17 cellular contexts compared by ENCODE assay signal in the genomic region with DNA sequence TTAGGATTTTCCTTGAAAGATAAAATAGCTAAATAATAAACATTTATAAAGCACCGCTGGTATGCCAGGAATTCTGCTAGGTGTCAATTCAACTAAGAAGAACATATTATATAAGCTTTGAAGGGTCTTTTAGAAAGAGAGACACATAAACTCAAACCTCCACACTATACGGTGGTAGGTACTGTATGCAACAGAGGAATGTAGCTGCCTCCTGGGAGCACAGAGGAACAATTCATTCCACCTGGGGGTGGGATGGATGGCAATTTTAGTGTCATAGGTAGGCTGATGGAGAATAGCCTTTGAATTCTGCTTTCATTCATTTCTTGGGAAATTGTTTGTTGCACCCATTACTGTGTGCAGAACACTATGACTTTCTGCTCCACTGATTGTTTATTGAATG.
A peak's percentile ranks its signal among the peaks of the same experiment; 100 is the strongest.
DNase-seq lines count a peak whose midpoint lies in the region; ATAC-seq and TF ChIP-seq lines count a peak whose summit lies in the region.
"Had no signal": no experiment of that assay in that cellular context is flagged by ENCODE, and none has a peak within 500 bp of the region (broad histone marks: within the 10 kb centered on the region; RNA-seq: fewer than 3 reads in every experiment).

No MANE protein-coding gene starts in this region.

- no peak overlapping the region for H2BK120ac ChIP-seq in mesendoderm (ENCODE audit: low read depth, low read length)

- H3K9me2 ChIP-seq in GM23338 (ENCODE audit: insufficient read depth), result no peaks in the 10 kb centered on the region; the same call in 1 of the 2 replicates

- H3K4me2 ChIP-seq in GM23338, result no peak overlapping the region
- no peak overlapping the region for H3K4me2 ChIP-seq in mesendoderm (ENCODE audit: low read length)
- H3K4me2 ChIP-seq: BLaER1 had no signal

- 78% methylated on average over 1 of the region's 2 CpGs; no CpG with 5 or more reads in 1 of the 2 experiments for WGBS in endodermal cell (ENCODE audit: insufficient coverage in 1 of 2, insufficient read length in 1 of 2), 2 experiments
- WGBS in mesendoderm (ENCODE audit: extremely low coverage, insufficient coverage, low lambda C conversion rate), result no CpG with 5 or more reads among the region's 2 CpGs

- H2AFZ ChIP-seq in GM23338, result peak overlapping the region; percentile 76; the same call in 1 of the 2 replicates

- H3K36me3 Mint-ChIP-seq in GM23338 (ENCODE audit: low read depth) (no peaks in the 10 kb centered on the region), endodermal cell (ENCODE audit: low read depth) (no peaks in the 10 kb centered on the region)
- no peaks in the 10 kb centered on the region for H3K36me3 Mint-ChIP-seq in activated T-cell treated with anti-CD3 and anti-CD28 coated beads, Interleukin-2, amount 50 U/mL, for 24 hours (ENCODE audit: low read depth)
- H3K36me3 Mint-ChIP-seq: CD4-positive, CD25-positive, alpha-beta regulatory T cell; CD8-positive, alpha-beta T cell had no signal

- peaks cover 4% of the 10 kb centered on the region for H3K4me1 ChIP-seq in GM23338 (ENCODE audit: insufficient read depth)
- H3K4me1 ChIP-seq in endodermal cell (ENCODE audit: control insufficient read depth, insufficient read depth, low read length), result peaks cover 12% of the 10 kb centered on the region
- peaks cover 11% of the 10 kb centered on the region for H3K4me1 ChIP-seq in mesendoderm (ENCODE audit: control insufficient read depth, low read depth, low read length)
- H3K4me1 ChIP-seq in HAP-1, result no peaks in the 10 kb centered on the region
- H3K4me1 ChIP-seq: BLaER1 had no signal

- H3K18ac ChIP-seq in mesendoderm (ENCODE audit: low read length), result no peak overlapping the region

- no peak overlapping the region for H3K23ac ChIP-seq in mesendoderm (ENCODE audit: low read length)

- H3K79me1 ChIP-seq in mesendoderm (ENCODE audit: low read length), result no peaks in the 10 kb centered on the region

- no peaks in the 10 kb centered on the region for H3K27me3 ChIP-seq in GM23338 (ENCODE audit: insufficient read depth)
- H3K27me3 ChIP-seq in endodermal cell (ENCODE audit: control insufficient read depth, insufficient read depth, low read length, poor library complexity, severe bottlenecking), result no peaks in the 10 kb centered on the region
- no peaks in the 10 kb centered on the region for H3K27me3 ChIP-seq in mesendoderm (ENCODE audit: insufficient read depth, low read length, poor library complexity)
- peaks cover 6% of the 10 kb centered on the region; the same call in 1 of the 2 replicates for H3K27me3 ChIP-seq in HAP-1 (ENCODE audit: low read depth)
- H3K27me3 ChIP-seq: BLaER1 had no signal

- H3K4me3 ChIP-seq in GM23338 (no peak overlapping the region), endodermal cell (ENCODE audit: low read length) (no peak overlapping the region), mesendoderm (ENCODE audit: low read length) (no peak overlapping the region), HAP-1 (no peak overlapping the region)
- H3K4me3 ChIP-seq: BLaER1 had no signal

- no peak overlapping the region for H3K56ac ChIP-seq in mesendoderm (ENCODE audit: low read length)

- in situ Hi-C loops in HAP-1 (cut with MboI; ENCODE audit: low sequenced_read_pairs), result no loop called here

- H2AK5ac ChIP-seq in mesendoderm (ENCODE audit: low read length), result no peak overlapping the region

- H3K36me3 ChIP-seq in GM23338 (ENCODE audit: insufficient read depth) (no peaks in the 10 kb centered on the region), endodermal cell (ENCODE audit: control insufficient read depth, insufficient read depth, low read length) (no peaks in the 10 kb centered on the region), mesendoderm (ENCODE audit: control insufficient read depth, insufficient read depth, low read length) (no peaks in the 10 kb centered on the region), HAP-1 (replicated peaks) (no peaks in the 10 kb centered on the region)
- H3K36me3 ChIP-seq: BLaER1 had no signal

- H3K9ac ChIP-seq in endodermal cell (ENCODE audit: extremely low read depth, low read length, poor library complexity, severe bottlenecking) (no peak overlapping the region), mesendoderm (ENCODE audit: low read length) (no peak overlapping the region)
- H3K9ac ChIP-seq: BLaER1 had no signal

- no peak overlapping the region for H4K8ac ChIP-seq in mesendoderm (ENCODE audit: low read depth, low read length)

- peak; percentile 83 for ATAC-seq in GM23338
- ATAC-seq: CD8-positive, alpha-beta T cell had no signal

- H2BK15ac ChIP-seq in mesendoderm (replicated peaks; ENCODE audit: low read depth), result no peak overlapping the region

- no peaks in the 10 kb centered on the region for H4K20me1 ChIP-seq in GM23338 (replicated peaks; ENCODE audit: insufficient read depth)
- H4K20me1 ChIP-seq: BLaER1 had no signal

- H3K79me2 ChIP-seq in GM23338 (replicated peaks; ENCODE audit: insufficient read depth) (no peaks in the 10 kb centered on the region), mesendoderm (ENCODE audit: control insufficient read depth, insufficient read depth, low read length) (no peaks in the 10 kb centered on the region)

- no peak overlapping the region for H3K27ac ChIP-seq in GM23338 (ENCODE audit: low read depth)
- H3K27ac ChIP-seq in endodermal cell (ENCODE audit: low read depth, low read length), result no peak overlapping the region
- no peak overlapping the region for H3K27ac ChIP-seq in mesendoderm (ENCODE audit: low read depth, low read length)
- H3K27ac ChIP-seq: BLaER1, C4-2B had no signal

- H3K4me1 Mint-ChIP-seq in GM23338, result peaks cover 21% of the 10 kb centered on the region
- H3K4me1 Mint-ChIP-seq in endodermal cell, result peaks cover 71% of the 10 kb centered on the region
- H3K4me1 Mint-ChIP-seq in activated T-cell treated with anti-CD3 and anti-CD28 coated beads, Interleukin-2, amount 50 U/mL, for 24 hours (ENCODE audit: low read depth), result no peaks in the 10 kb centered on the region
- H3K4me1 Mint-ChIP-seq: B cell; CD4-positive, CD25-positive, alpha-beta regulatory T cell had no signal

- no peaks in the 10 kb centered on the region for H3K9me3 ChIP-seq in endodermal cell (ENCODE audit: control insufficient read depth, low read length)
- no peaks in the 10 kb centered on the region for H3K9me3 ChIP-seq in HAP-1
- H3K9me3 ChIP-seq: BLaER1, Caco-2 had no signal

- no peaks in the 10 kb centered on the region for H3F3A ChIP-seq in GM23338 (replicated peaks; ENCODE audit: low read depth)

- H3K4me3 Mint-ChIP-seq in GM23338 (no peak overlapping the region), endodermal cell (no peak overlapping the region)
- no peak overlapping the region for H3K4me3 Mint-ChIP-seq in activated T-cell treated with anti-CD3 and anti-CD28 coated beads, Interleukin-2, amount 50 U/mL, for 24 hours
- H3K4me3 Mint-ChIP-seq: B cell; CD4-positive, CD25-positive, alpha-beta regulatory T cell; CD8-positive, alpha-beta T cell had no signal

- H3K27me3 Mint-ChIP-seq in GM23338 (ENCODE audit: insufficient read depth, low read depth, poor library complexity), result no peaks in the 10 kb centered on the region
- peaks cover 6% of the 10 kb centered on the region for H3K27me3 Mint-ChIP-seq in endodermal cell (ENCODE audit: insufficient read depth)
- H3K27me3 Mint-ChIP-seq in activated T-cell treated with anti-CD3 and anti-CD28 coated beads, Interleukin-2, amount 50 U/mL, for 24 hours, result no peaks in the 10 kb centered on the region
- H3K27me3 Mint-ChIP-seq: B cell; CD4-positive, CD25-positive, alpha-beta regulatory T cell had no signal

- no peak overlapping the region for H3K4ac ChIP-seq in mesendoderm (ENCODE audit: low read depth, low read length)

- TF ChIP-seq CTCF in GM23338 (conservative IDR thresholded peaks at IDR 0.05; ENCODE audit: low read depth in 2 of 2), result no peak
- TF ChIP-seq CTCF in endodermal cell (conservative IDR thresholded peaks at IDR 0.05), result no peak

- H3K9me3 Mint-ChIP-seq in GM23338, result no peaks in the 10 kb centered on the region
- no peaks in the 10 kb centered on the region for H3K9me3 Mint-ChIP-seq in endodermal cell
- no peaks in the 10 kb centered on the region for H3K9me3 Mint-ChIP-seq in activated T-cell treated with anti-CD3 and anti-CD28 coated beads, Interleukin-2, amount 50 U/mL, for 24 hours
- H3K9me3 Mint-ChIP-seq: CD8-positive, alpha-beta T cell had no signal

- peak; percentile 13 for DNase-seq in GM23338 (ENCODE audit: low spot score)
- DNase-seq in endodermal cell, result no peak
- peak; percentile 31 for DNase-seq in mesendoderm
- no peak for DNase-seq in NCI-H1930 (lab: John Stamatoyannopoulos, UW)
- DNase-seq in HAP-1 (ENCODE audit: low spot score in 2 of 2), result no peak
- DNase-seq in activated T-cell treated with anti-CD3 and anti-CD28 coated beads, Interleukin-2, amount 50 U/mL, for 24 hours, result no peak
- DNase-seq: Caco-2; CD4-positive, CD25-positive, alpha-beta regulatory T cell; CD8-positive, alpha-beta T cell; DMS153; DMS79 treated with DMSO at 0.1 percent for 48 hours; GF-D8; GOT3; HCEC 1CT had no signal

- H3K27ac Mint-ChIP-seq in GM23338, result no peak overlapping the region
- H3K27ac Mint-ChIP-seq in endodermal cell, result peak overlapping the region; percentile 11
- no peak overlapping the region for H3K27ac Mint-ChIP-seq in activated T-cell treated with anti-CD3 and anti-CD28 coated beads, Interleukin-2, amount 50 U/mL, for 24 hours
- H3K27ac Mint-ChIP-seq: B cell; CD4-positive, CD25-positive, alpha-beta regulatory T cell; CD8-positive, alpha-beta T cell had no signal

- H4K5ac ChIP-seq in mesendoderm (ENCODE audit: low read length), result no peak overlapping the region

- no peak overlapping the region for H2BK5ac ChIP-seq in mesendoderm (ENCODE audit: low read length)

Comparison
In these comparisons a context has a peak if more than half of its experiments do, and no peak if none do; other contexts are left out.
1. DNase-seq: peak in GM23338 (single experiment) and mesendoderm (single experiment); none in endodermal cell (single experiment), NCI-H1930 (0 of 2), HAP-1 (0 of 2) and activated T-cell treated with anti-CD3 and anti-CD28 coated beads, Interleukin-2, amount 50 U/mL, for 24 hours (single experiment).